8 cellular contexts compared by ENCODE assay signal in genomic region chr19:58406818-58407657, GRCh38. TPM values are rescaled to one million over a fixed set of nuclear protein-coding genes. Genes with fewer than 3 reads are reported as not detected.
DNase-seq lines count a peak whose midpoint lies in the region; ATAC-seq and TF ChIP-seq lines count a peak whose summit lies in the region.

No MANE protein-coding gene starts in this region.

- peak overlapping the region; percentile 84; the same call in 1 of the 2 replicates for H2AFZ ChIP-seq in GM23248

- DNase-seq in GM23248 = peak; percentile 55
- DNase-seq in activated T-helper 2 cell treated with anti-CD3 and anti-CD28 coated beads, Interferon-gamma antibody, Interleukin-2, Interleukin-4, amounts not matched to agents 10 μg/mL and 5 μg/mL and 100 μg/mL, durations not matched to agents 14 hours and 24 hours and 36 hours (ENCODE audit: low spot score) = no peak
- peak; percentile 48 for DNase-seq in left kidney (ENCODE audit: low read depth, low spot score)
- no peak for DNase-seq in NCI-H1105 (lab: John Stamatoyannopoulos, UW)
- no peak for DNase-seq in activated effector memory CD4-positive, alpha-beta T cell treated with Interleukin-2 at 50 U/mL for 16 hours

- no peaks in the 10 kb centered on the region for H3K9me2 ChIP-seq in GM23248 (ENCODE audit: insufficient read depth)

- no peaks in the 10 kb centered on the region for H3K9me3 ChIP-seq in GM23248 (ENCODE audit: low read depth)

- peak overlapping the region; percentile 85 for H3K27ac ChIP-seq in 22Rv1
- peak overlapping the region; percentile 59 for H3K27ac ChIP-seq in GM23248

- H3K27ac Mint-ChIP-seq in activated T-helper 2 cell treated with anti-CD3 and anti-CD28 coated beads, Interferon-gamma antibody, Interleukin-2, Interleukin-4, amounts not matched to agents 10 μg/mL and 5 μg/mL and 100 μg/mL, durations not matched to agents 14 hours and 24 hours and 36 hours = peak overlapping the region; percentile 90

- H3K36me3 Mint-ChIP-seq in activated T-helper 2 cell treated with anti-CD3 and anti-CD28 coated beads, Interferon-gamma antibody, Interleukin-2, Interleukin-4, amounts not matched to agents 10 μg/mL and 5 μg/mL and 100 μg/mL, durations not matched to agents 14 hours and 24 hours and 36 hours (ENCODE audit: low read depth) = peaks cover 3% of the 10 kb centered on the region

- in situ Hi-C loops in GM23248 (cut with MboI) = no loop called here

- no peaks in the 10 kb centered on the region for H3K27me3 Mint-ChIP-seq in activated T-helper 2 cell treated with anti-CD3 and anti-CD28 coated beads, Interferon-gamma antibody, Interleukin-2, Interleukin-4, amounts not matched to agents 10 μg/mL and 5 μg/mL and 100 μg/mL, durations not matched to agents 14 hours and 24 hours and 36 hours (ENCODE audit: low read depth)

- peak overlapping the region; percentile 92 for H3K9ac ChIP-seq in GM23248

- peak overlapping the region; percentile 91 for H3K4me3 ChIP-seq in GM23248

- H3K4me1 ChIP-seq in GM23248 (ENCODE audit: insufficient read depth) = 0 out of 2 replicates have a peak, but pooled peaks cover 11% of the 10 kb centered on the region

- peaks cover 35% of the 10 kb centered on the region for H3K4me1 Mint-ChIP-seq in activated T-helper 2 cell treated with anti-CD3 and anti-CD28 coated beads, Interferon-gamma antibody, Interleukin-2, Interleukin-4, amounts not matched to agents 10 μg/mL and 5 μg/mL and 100 μg/mL, durations not matched to agents 14 hours and 24 hours and 36 hours (ENCODE audit: low read depth)

- peak overlapping the region; percentile 93 for H3K4me2 ChIP-seq in GM23248 (ENCODE audit: unreplicated experiment)

- intact Hi-C loops in activated T-helper 2 cell treated with anti-CD3 and anti-CD28 coated beads, Interferon-gamma antibody, Interleukin-2, Interleukin-4, amounts not matched to agents 10 μg/mL and 5 μg/mL and 100 μg/mL, durations not matched to agents 14 hours and 24 hours and 36 hours (cut with micrococcal nuclease) = loop anchor here (5.0 kb wide), 1 partner anchor 225 kb away; the partner anchor contains the start of gene ZNF274

- peaks cover 49% of the 10 kb centered on the region for H3K79me2 ChIP-seq in GM23248 (ENCODE audit: insufficient read depth)

- no peaks in the 10 kb centered on the region for H4K20me1 ChIP-seq in GM23248 (ENCODE audit: insufficient read depth)

- H3K9me3 Mint-ChIP-seq in activated T-helper 2 cell treated with anti-CD3 and anti-CD28 coated beads, Interferon-gamma antibody, Interleukin-2, Interleukin-4, amounts not matched to agents 10 μg/mL and 5 μg/mL and 100 μg/mL, durations not matched to agents 14 hours and 24 hours and 36 hours = no peaks in the 10 kb centered on the region

- peak overlapping the region; percentile 85 for H3K4me3 Mint-ChIP-seq in activated T-helper 2 cell treated with anti-CD3 and anti-CD28 coated beads, Interferon-gamma antibody, Interleukin-2, Interleukin-4, amounts not matched to agents 10 μg/mL and 5 μg/mL and 100 μg/mL, durations not matched to agents 14 hours and 24 hours and 36 hours (ENCODE audit: low read depth)

- no peaks in the 10 kb centered on the region for H3K36me3 ChIP-seq in GM23248 (ENCODE audit: low read depth)

- ATAC-seq in GM18870 (IDR thresholded peaks at IDR 0.05; ENCODE audit: unreplicated experiment) (no peak), HG02763 (IDR thresholded peaks at IDR 0.05; ENCODE audit: unreplicated experiment) (no peak)

- 58% methylated on average over 10 of the region's 10 CpGs for WGBS in GM23248 (ENCODE audit: low coverage in 1 of 2, low lambda C conversion rate in 2 of 2, missing lambda C conversion rate in 2 of 2), 2 experiments

- H3F3A ChIP-seq in GM23248 (ENCODE audit: insufficient read depth) = 0 out of 2 replicates have a peak, but pooled peaks cover 5% of the 10 kb centered on the region

- no peaks in the 10 kb centered on the region for H3K27me3 ChIP-seq in GM23248 (replicated peaks; ENCODE audit: insufficient read depth)

- peak; percentile 52 for TF ChIP-seq CTCF in 22Rv1 (IDR thresholded peaks at IDR 0.05)

RNA-seq across cellular contexts. Expression of gene ZNF584, which starts 1.4 kb away (rescaled TPM):
- 8.5 and 14.6 TPM in 2 replicates for total RNA-seq in GM23248 (2014; rRNA removed; shearing (Covaris generic))
- 12.7 and 14.0 TPM in 2 replicates for polyA plus RNA-seq in GM23248 (2016; fragmentation: Nextera tagmentation; extraction: Ambion mirVana)
- 11.2 and 12.2 TPM in 2 replicates for total RNA-seq in activated T-helper 2 cell treated with anti-CD3 and anti-CD28 coated beads, Interferon-gamma antibody, Interleukin-2, Interleukin-4, amounts not matched to agents 10 μg/mL and 5 μg/mL and 100 μg/mL, durations not matched to agents 14 hours and 24 hours and 36 hours

RNA-seq across cellular contexts. Expression of gene RNF225, which starts 11.6 kb away (rescaled TPM):
- total RNA-seq in GM23248 (2014; rRNA removed; shearing (Covaris generic)) = not detected in 2 replicates
- polyA plus RNA-seq in GM23248 (2016; fragmentation: Nextera tagmentation; extraction: Ambion mirVana) = not detected in 2 replicates
- total RNA-seq in activated T-helper 2 cell treated with anti-CD3 and anti-CD28 coated beads, Interferon-gamma antibody, Interleukin-2, Interleukin-4, amounts not matched to agents 10 μg/mL and 5 μg/mL and 100 μg/mL, durations not matched to agents 14 hours and 24 hours and 36 hours = 0.57 and 0.91 TPM in 2 replicates

RNA-seq across cellular contexts. Expression of gene RPS5, which starts 20.0 kb away (rescaled TPM):
- total RNA-seq in GM23248 (2014; rRNA removed; shearing (Covaris generic)) = 1,366 and 1,425 TPM in 2 replicates
- 561 and 565 TPM in 2 replicates for polyA plus RNA-seq in GM23248 (2016; fragmentation: Nextera tagmentation; extraction: Ambion mirVana)
- 1,217 and 1,244 TPM in 2 replicates for total RNA-seq in activated T-helper 2 cell treated with anti-CD3 and anti-CD28 coated beads, Interferon-gamma antibody, Interleukin-2, Interleukin-4, amounts not matched to agents 10 μg/mL and 5 μg/mL and 100 μg/mL, durations not matched to agents 14 hours and 24 hours and 36 hours

RNA-seq across cellular contexts. Expression of gene ZNF837, which starts 26.2 kb away (rescaled TPM):
- total RNA-seq in GM23248 (2014; rRNA removed; shearing (Covaris generic)) = 2.5 and 5.3 TPM in 2 replicates
- 1.4 and 2.2 TPM in 2 replicates for polyA plus RNA-seq in GM23248 (2016; fragmentation: Nextera tagmentation; extraction: Ambion mirVana)
- 1.1 and 1.5 TPM in 2 replicates for total RNA-seq in activated T-helper 2 cell treated with anti-CD3 and anti-CD28 coated beads, Interferon-gamma antibody, Interleukin-2, Interleukin-4, amounts not matched to agents 10 μg/mL and 5 μg/mL and 100 μg/mL, durations not matched to agents 14 hours and 24 hours and 36 hours

RNA-seq across cellular contexts. Expression of gene ZNF132, which starts 32.9 kb away (rescaled TPM):
- total RNA-seq in GM23248 (2014; rRNA removed; shearing (Covaris generic)) = 6.1 and 6.7 TPM in 2 replicates
- 4.5 and 5.8 TPM in 2 replicates for polyA plus RNA-seq in GM23248 (2016; fragmentation: Nextera tagmentation; extraction: Ambion mirVana)
- 3.2 and 3.4 TPM in 2 replicates for total RNA-seq in activated T-helper 2 cell treated with anti-CD3 and anti-CD28 coated beads, Interferon-gamma antibody, Interleukin-2, Interleukin-4, amounts not matched to agents 10 μg/mL and 5 μg/mL and 100 μg/mL, durations not matched to agents 14 hours and 24 hours and 36 hours

Comparison
In these comparisons a context has a peak if more than half of its experiments do, and no peak if none do; other contexts are left out.
1. DNase-seq: peak in GM23248 (single experiment) and left kidney (single experiment); none in activated T-helper 2 cell treated with anti-CD3 and anti-CD28 coated beads, Interferon-gamma antibody, Interleukin-2, Interleukin-4, amounts not matched to agents 10 μg/mL and 5 μg/mL and 100 μg/mL, durations not matched to agents 14 hours and 24 hours and 36 hours (single experiment), NCI-H1105 (single experiment) and activated effector memory CD4-positive, alpha-beta T cell treated with Interleukin-2 at 50 U/mL for 16 hours (single experiment).